Comparison of ENCODE assay signal across 8 cellular contexts in genomic region chrX:101550362-101550761, GRCh38. TPM values are rescaled to one million over a fixed set of nuclear protein-coding genes. Genes with fewer than 3 reads are reported as not detected.
DNase-seq lines count a peak whose midpoint lies in the region; ATAC-seq and TF ChIP-seq lines count a peak whose summit lies in the region.

TSS of gene ARMCX1 (plus strand) at chrX:101550547. CDS start at chrX:101552931, 2,384 bp downstream.

- H3K79me1 ChIP-seq in neuronal stem cell (ENCODE audit: low read depth, low read length): no peaks in the 10 kb centered on the region

- H4K8ac ChIP-seq in neuronal stem cell (ENCODE audit: low read depth, low read length): no peak within 1 kb of the TSS

- no peak within 1 kb of the TSS for H2BK120ac ChIP-seq in neuronal stem cell (ENCODE audit: low read depth, low read length)

- H3K18ac ChIP-seq in neuronal stem cell (ENCODE audit: low read length): peak within 1 kb of the TSS; percentile 90

- no CpG with 5 or more reads among the region's 20 CpGs for WGBS in neuronal stem cell (ENCODE audit: extremely low coverage in 2 of 2, insufficient read length in 2 of 2, insufficient replicate concordance in 1 of 2), 2 donors
- WGBS in upper lobe of left lung, 2 donors: 0 to 44% methylated on average over 8 to 20 of the region's 20 CpGs

- no peak within 1 kb of the TSS for H2BK12ac ChIP-seq in neuronal stem cell (ENCODE audit: low read length)

- H2AK5ac ChIP-seq in neuronal stem cell (ENCODE audit: low read depth, low read length): no peak within 1 kb of the TSS

- H3K4me2 ChIP-seq in neuronal stem cell (ENCODE audit: insufficient read depth, low read length, poor library complexity, severe bottlenecking): peak within 1 kb of the TSS; percentile 60

- TF ChIP-seq CTCF in cardiac muscle cell (IDR thresholded peaks at IDR 0.05; ENCODE audit: low read depth, low read length) (no peak), upper lobe of left lung (IDR thresholded peaks at IDR 0.05) (no peak)

- peak within 1 kb of the TSS; percentile 83 for H3K9ac ChIP-seq in neuronal stem cell (ENCODE audit: low read depth, low read length, poor library complexity)

- no peaks in the 10 kb centered on the region for H3K27me3 ChIP-seq in cardiac muscle cell
- no peaks in the 10 kb centered on the region for H3K27me3 ChIP-seq in neuronal stem cell (ENCODE audit: control insufficient read depth in 3 of 3, insufficient read depth in 3 of 3, low read depth in 1 of 3, low read length in 3 of 3)
- H3K27me3 ChIP-seq in upper lobe of left lung: no peaks in the 10 kb centered on the region

- H3K4me3 ChIP-seq in cardiac muscle cell (peak within 1 kb of the TSS; percentile 37), neuronal stem cell (ENCODE audit: low read length in 2 of 2) (peak within 1 kb of the TSS; percentile 47 to 88), upper lobe of left lung (peak within 1 kb of the TSS; percentile 25 to 65 (median 55))

- DNase-seq in NCI-H446 (lab: John Stamatoyannopoulos, UW) (peak; percentile 57 to 71), amniotic stem cell (lab: John Stamatoyannopoulos, UW) (peak; percentile 5), cardiac muscle cell (ENCODE audit: low read depth in 1 of 2, low spot score in 1 of 2) (peak; percentile 50 to 88), neuronal stem cell (ENCODE audit: low spot score) (peak; percentile 36), upper lobe of left lung (peak; percentile 68 to 72)

- peak in 3 of 4 donors; percentile 47 to 66 (median 54) for TF ChIP-seq POLR2A in upper lobe of left lung (IDR thresholded peaks at IDR 0.05)

- no peak within 1 kb of the TSS for H3K4ac ChIP-seq in neuronal stem cell (ENCODE audit: low read length)

- peak within 1 kb of the TSS; percentile 56 for H3K14ac ChIP-seq in neuronal stem cell (ENCODE audit: low read length)

- no peaks in the 10 kb centered on the region for H3K9me3 ChIP-seq in cardiac muscle cell (ENCODE audit: low read depth)
- no peaks in the 10 kb centered on the region for H3K9me3 ChIP-seq in neuronal stem cell (replicated peaks in 1 of 2; ENCODE audit: control insufficient read depth in 2 of 2, insufficient read depth in 1 of 2, low read depth in 1 of 2, low read length in 2 of 2)
- H3K9me3 ChIP-seq in upper lobe of left lung: no peaks in the 10 kb centered on the region

- peak within 1 kb of the TSS; percentile 89 for H3K27ac ChIP-seq in cardiac muscle cell
- H3K27ac ChIP-seq in neuronal stem cell (replicated peaks; ENCODE audit: low read length): peak within 1 kb of the TSS; percentile 86
- H3K27ac ChIP-seq in upper lobe of left lung: peak within 1 kb of the TSS; percentile 79 to 85 (median 82)

- ATAC-seq in GM18519 (IDR thresholded peaks at IDR 0.05; ENCODE audit: low FRiP score, unreplicated experiment): peak; percentile 82
- peak; percentile 90 to 97 for ATAC-seq in upper lobe of left lung (ENCODE audit: low FRiP score in 2 of 2)
- no peak for ATAC-seq in GM21515 (IDR thresholded peaks at IDR 0.05; ENCODE audit: unreplicated experiment)
- no peak for ATAC-seq in GM21619 (IDR thresholded peaks at IDR 0.05; ENCODE audit: unreplicated experiment)

- H3K23ac ChIP-seq in neuronal stem cell (ENCODE audit: low read depth, low read length, poor library complexity): no peak within 1 kb of the TSS

- H3K4me1 ChIP-seq in cardiac muscle cell (ENCODE audit: low read depth) (no peaks in the 10 kb centered on the region), neuronal stem cell (ENCODE audit: control insufficient read depth in 2 of 2, insufficient read depth in 1 of 2, low read depth in 1 of 2, low read length in 2 of 2) (peaks cover 0 to 2% of the 10 kb centered on the region in 2 donors), upper lobe of left lung (no peaks in the 10 kb centered on the region)

- no peak within 1 kb of the TSS for H2BK15ac ChIP-seq in neuronal stem cell (ENCODE audit: low read length)

- H3K36me3 ChIP-seq in cardiac muscle cell: no peaks in the 10 kb centered on the region
- peaks cover 2 to 6% of the 10 kb centered on the region in 2 donors for H3K36me3 ChIP-seq in neuronal stem cell (replicated peaks in 1 of 2; ENCODE audit: control insufficient read depth in 2 of 2, insufficient read depth in 2 of 2, low read length in 2 of 2)
- H3K36me3 ChIP-seq in upper lobe of left lung: peaks cover 0 to 8% (median 2%) of the 10 kb centered on the region in 4 donors

- no peak for TF ChIP-seq EP300 in upper lobe of left lung (IDR thresholded peaks at IDR 0.05)

- H2AFZ ChIP-seq in neuronal stem cell (ENCODE audit: low read length): peak within 1 kb of the TSS; percentile 60

- no peak within 1 kb of the TSS for H2BK5ac ChIP-seq in neuronal stem cell (ENCODE audit: low read length)

- no peak within 1 kb of the TSS for H4K91ac ChIP-seq in neuronal stem cell (ENCODE audit: low read depth, low read length, poor library complexity)

RNA-seq across cellular contexts. Expression of gene ARMCX1, which starts in this region (rescaled TPM):
- total RNA-seq in cardiac muscle cell: 33.8 and 40.8 TPM in 2 replicates
- 32.2 and 45.3 TPM in 2 replicates for polyA plus RNA-seq in cardiac muscle cell
- polyA plus RNA-seq in neuronal stem cell (2013, experiment 1 of 2): 35.7 TPM
- 36.3 TPM for polyA plus RNA-seq in neuronal stem cell (2013, experiment 2 of 2)
- 10 to 100 TPM; 13.8 to 22.0 (median 17.5) TPM for total RNA-seq in upper lobe of left lung

Comparison
In these comparisons a context has a peak if more than half of its experiments do, and no peak if none do; other contexts are left out.
1. ATAC-seq: peak in GM18519 (single experiment) and upper lobe of left lung (2 of 2); none in GM21515 (single experiment) and GM21619 (single experiment).
2. DNase-seq: peak in every context shown above with its lines; median percentile 70 in upper lobe of left lung; 69 in cardiac muscle cell; 64 in NCI-H446; 36 in neuronal stem cell; 5 in amniotic stem cell.
3. Peak in every context shown above with its lines, with median percentiles within 50 percentile points of each other: H3K27ac ChIP-seq and H3K4me3 ChIP-seq.